In genomic region chr5:66089384-66089783, GRCh38 we compare ENCODE assay signal across 32 cellular contexts.
"Had no signal": no experiment of that assay in that cellular context is flagged by ENCODE, and none has a peak within 500 bp of the region (broad histone marks: within the 10 kb centered on the region; RNA-seq: fewer than 3 reads in every experiment).

No MANE protein-coding gene starts in this region.

- H3K4me3 Mint-ChIP-seq: activated B cell treated with CpG ODN at 0.5 μM for 24 hours; activated CD4-positive, alpha-beta memory T cell treated with anti-CD3 and anti-CD28 coated beads for 36 hours; activated CD4-positive, alpha-beta T cell treated with anti-CD3 and anti-CD28 coated beads, Interleukin-2, amount 10 ng/mL, durations not matched to agents 24 days and 14 days; activated CD8-positive, alpha-beta memory T cell treated with anti-CD3 and anti-CD28 coated beads, Interleukin-2, amount 10 ng/mL, durations not matched to agents 7 days and 5 days; activated CD8-positive, alpha-beta T cell treated with anti-CD3 and anti-CD28 coated beads, Interleukin-2, amount 10 ng/mL, durations not matched to agents 7 days and 5 days; activated naive CD4-positive, alpha-beta T cell treated with anti-CD3 and anti-CD28 coated beads, Interleukin-2, amount 10 ng/mL, durations not matched to agents 7 days and 5 days; activated naive CD8-positive, alpha-beta T cell treated with anti-CD3 and anti-CD28 coated beads, Interleukin-2, amount 10 ng/mL, durations not matched to agents 7 days and 5 days; activated T-helper 1 cell treated with anti-CD3 and anti-CD28 coated beads, Interleukin-12 subunit alpha, Interleukin-12 subunit beta, Interleukin-2, Interleukin-4 antibody, amounts not matched to agents 30 ng/mL and 10 ng/mL and 1 ng/mL, durations not matched to agents 14 hours and 24 hours and 36 hours; central memory CD8-positive, alpha-beta T cell; effector memory CD8-positive, alpha-beta T cell had no signal

- H3K27ac Mint-ChIP-seq: activated B cell treated with CpG ODN at 0.5 μM for 24 hours; activated CD4-positive, alpha-beta memory T cell treated with anti-CD3 and anti-CD28 coated beads for 36 hours; activated CD4-positive, alpha-beta T cell treated with anti-CD3 and anti-CD28 coated beads, Interleukin-2, amount 10 ng/mL, durations not matched to agents 24 days and 14 days; activated CD8-positive, alpha-beta memory T cell treated with anti-CD3 and anti-CD28 coated beads, Interleukin-2, amount 10 ng/mL, durations not matched to agents 7 days and 5 days; activated CD8-positive, alpha-beta T cell treated with anti-CD3 and anti-CD28 coated beads, Interleukin-2, amount 10 ng/mL, durations not matched to agents 7 days and 5 days; activated naive CD4-positive, alpha-beta T cell treated with anti-CD3 and anti-CD28 coated beads, Interleukin-2, amount 10 ng/mL, durations not matched to agents 7 days and 5 days; activated naive CD4-positive, alpha-beta T cell treated with anti-CD3 and anti-CD28 coated beads, Interleukin-2, amount 50 U/mL, for 72 hours; activated naive CD8-positive, alpha-beta T cell treated with anti-CD3 and anti-CD28 coated beads, Interleukin-2, amount 10 ng/mL, durations not matched to agents 7 days and 5 days; activated T-helper 1 cell treated with anti-CD3 and anti-CD28 coated beads, Interleukin-12 subunit alpha, Interleukin-12 subunit beta, Interleukin-2, Interleukin-4 antibody, amounts not matched to agents 30 ng/mL and 10 ng/mL and 1 ng/mL, durations not matched to agents 14 hours and 24 hours and 36 hours; activated T-helper 2 cell treated with anti-CD3 and anti-CD28 coated beads, Interferon-gamma antibody, Interleukin-2, Interleukin-4, amounts not matched to agents 10 μg/mL and 5 μg/mL and 100 μg/mL, durations not matched to agents 14 hours and 24 hours and 36 hours; effector memory CD8-positive, alpha-beta T cell had no signal

- ATAC-seq: activated CD4-positive, CD25-positive, alpha-beta regulatory T cell treated with anti-CD3 and anti-CD28 coated beads, Interleukin-2, amount 50 U/mL, for 24 hours; activated CD8-positive, alpha-beta memory T cell treated with anti-CD3 and anti-CD28 coated beads, Interleukin-2, amount 10 ng/mL, durations not matched to agents 7 days and 5 days; activated CD8-positive, alpha-beta T cell treated with anti-CD3 and anti-CD28 coated beads, Interleukin-2, amount 10 ng/mL, durations not matched to agents 7 days and 5 days; activated naive CD4-positive, alpha-beta T cell treated with anti-CD3 and anti-CD28 coated beads, Interleukin-2, amount 50 U/mL, for 72 hours; effector memory CD8-positive, alpha-beta T cell; esophagus mucosa had no signal

- H3K27me3 Mint-ChIP-seq: activated B cell treated with CpG ODN at 0.5 μM for 24 hours; activated CD4-positive, alpha-beta memory T cell treated with anti-CD3 and anti-CD28 coated beads for 36 hours; activated CD4-positive, alpha-beta T cell treated with anti-CD3 and anti-CD28 coated beads, Interleukin-2, amount 10 ng/mL, durations not matched to agents 24 days and 14 days; activated CD8-positive, alpha-beta memory T cell treated with anti-CD3 and anti-CD28 coated beads, Interleukin-2, amount 10 ng/mL, durations not matched to agents 7 days and 5 days; activated naive CD4-positive, alpha-beta T cell treated with anti-CD3 and anti-CD28 coated beads, Interleukin-2, amount 10 ng/mL, durations not matched to agents 7 days and 5 days; activated naive CD8-positive, alpha-beta T cell treated with anti-CD3 and anti-CD28 coated beads, Interleukin-2, amount 10 ng/mL, durations not matched to agents 7 days and 5 days; central memory CD8-positive, alpha-beta T cell; effector memory CD8-positive, alpha-beta T cell had no signal

- FAIRE-seq: astrocyte, bronchial epithelial cell had no signal

- DNase-seq: activated B cell treated with CpG ODN at 0.5 μM for 24 hours; activated CD4-positive, alpha-beta memory T cell treated with anti-CD3 and anti-CD28 coated beads for 36 hours; activated CD4-positive, alpha-beta T cell treated with anti-CD3 and anti-CD28 coated beads, Interleukin-2, amount 10 ng/mL, durations not matched to agents 24 days and 14 days; activated CD8-positive, alpha-beta memory T cell treated with anti-CD3 and anti-CD28 coated beads, Interleukin-2, amount 10 ng/mL, durations not matched to agents 7 days and 5 days; activated CD8-positive, alpha-beta memory T cell treated with anti-CD3 and anti-CD28 coated beads, Interleukin-2, amount 50 U/mL, for 4 hours; activated CD8-positive, alpha-beta T cell treated with anti-CD3 and anti-CD28 coated beads, Interleukin-2, amount 10 ng/mL, durations not matched to agents 7 days and 5 days; activated gamma-delta T cell; activated naive CD4-positive, alpha-beta T cell; activated naive CD4-positive, alpha-beta T cell treated with anti-CD3 and anti-CD28 coated beads, Interleukin-2, amount 10 ng/mL, durations not matched to agents 7 days and 5 days; activated naive CD8-positive, alpha-beta T cell treated with anti-CD3 and anti-CD28 coated beads, Interleukin-2, amount 10 ng/mL, durations not matched to agents 7 days and 5 days; activated T-cell treated with anti-CD3 and anti-CD28 coated beads, Interleukin-2, amount 50 U/mL, for 1 hour; activated T-cell treated with anti-CD3 and anti-CD28 coated beads, Interleukin-2, amount 50 U/mL, for 48 hours; amniotic stem cell; anterior cingulate cortex; brain microvascular endothelial cell; dermis blood vessel endothelial cell; effector CD4-positive, alpha-beta T cell; effector memory CD8-positive, alpha-beta T cell; foreskin fibroblast; head of caudate nucleus; hypothalamus; T-helper 2 cell had no signal

- H3K27me3 ChIP-seq: brain microvascular endothelial cell had no signal

- H3K4me3 ChIP-seq: coronary artery had no signal

- H3K27ac ChIP-seq: brain microvascular endothelial cell, coronary artery, VCaP had no signal

- H3K4me1 Mint-ChIP-seq: activated B cell treated with CpG ODN at 0.5 μM for 24 hours; activated CD4-positive, alpha-beta T cell treated with anti-CD3 and anti-CD28 coated beads, Interleukin-2, amount 10 ng/mL, durations not matched to agents 24 days and 14 days; activated CD8-positive, alpha-beta memory T cell treated with anti-CD3 and anti-CD28 coated beads, Interleukin-2, amount 10 ng/mL, durations not matched to agents 7 days and 5 days; activated naive CD4-positive, alpha-beta T cell treated with anti-CD3 and anti-CD28 coated beads, Interleukin-2, amount 10 ng/mL, durations not matched to agents 7 days and 5 days; activated naive CD8-positive, alpha-beta T cell treated with anti-CD3 and anti-CD28 coated beads, Interleukin-2, amount 10 ng/mL, durations not matched to agents 7 days and 5 days; central memory CD8-positive, alpha-beta T cell had no signal
